In genomic region chr7:132192809-132193208, GRCh38 we compare ENCODE assay signal across 9 cellular contexts.
"Had no signal": no experiment of that assay in that cellular context is flagged by ENCODE, and none has a peak within 500 bp of the region (broad histone marks: within the 10 kb centered on the region; RNA-seq: fewer than 3 reads in every experiment).

No MANE protein-coding gene starts in this region.

- H3K27ac Mint-ChIP-seq: IgD-negative memory B cell had no signal

- H3K4me3 ChIP-seq: K562 had no signal

- H3K27ac ChIP-seq: HL-60, KMS-11 had no signal

- H3K4me3 Mint-ChIP-seq: IgD-negative memory B cell had no signal

- FAIRE-seq: HepG2, HTR-8/SVneo had no signal

- H3K4me2 ChIP-seq: KMS-11 had no signal

- H3K27me3 Mint-ChIP-seq: IgD-negative memory B cell had no signal

- H3K9ac ChIP-seq: KMS-11 had no signal

- DNase-seq: IMR-90, KBM-7, KG1 had no signal

- H3K36me3 Mint-ChIP-seq: IgD-negative memory B cell had no signal

- H3K4me1 Mint-ChIP-seq: IgD-negative memory B cell had no signal
